ENCODE assay signal across 15 cellular contexts in the genomic region with DNA sequence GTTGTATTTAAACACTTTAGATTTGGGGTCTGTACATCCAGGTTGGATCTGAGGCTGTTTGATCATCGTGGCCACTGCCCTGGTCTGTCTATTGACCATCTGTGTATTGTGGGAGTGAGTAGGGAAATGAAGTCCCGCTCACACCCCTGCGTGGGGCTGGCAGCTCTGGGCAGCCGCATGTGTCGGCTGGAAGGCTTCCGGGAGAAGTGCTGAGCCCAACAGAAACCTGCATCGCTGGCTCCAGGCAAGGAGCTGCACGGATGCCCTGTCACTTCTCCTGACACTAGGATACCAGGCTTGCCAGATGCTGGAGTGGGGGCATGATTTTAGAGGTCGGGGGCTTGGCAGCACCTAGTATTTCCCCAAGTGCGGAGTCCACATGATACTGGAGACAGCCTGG.
DNase-seq lines count a peak whose midpoint lies in the region; ATAC-seq and TF ChIP-seq lines count a peak whose summit lies in the region.
"Had no signal": no experiment of that assay in that cellular context is flagged by ENCODE, and none has a peak within 500 bp of the region (broad histone marks: within the 10 kb centered on the region; RNA-seq: fewer than 3 reads in every experiment).

No MANE protein-coding gene starts in this region.

- H3K9ac ChIP-seq in NT2/D1 (ENCODE audit: insufficient read length, low read depth) = peak overlapping the region; percentile 13

- peak; percentile 43 for ATAC-seq in SK-N-SH treated with all-trans-retinoic acid at 6 μM for 48 hours

- no peaks in the 10 kb centered on the region for H3K36me3 ChIP-seq in NT2/D1 (ENCODE audit: insufficient read depth, insufficient read length, low read length)

- H3K4me3 ChIP-seq in NT2/D1 (ENCODE audit: insufficient read length, low read depth) = no peak overlapping the region

- DNase-seq in Daoy (ENCODE audit: low read depth) (peak; percentile 24), NT2/D1 (ENCODE audit: low read depth, low spot score) (no peak), NCI-H748 (lab: John Stamatoyannopoulos, UW; ENCODE audit: unreplicated experiment) (no peak), glomerular visceral epithelial cell (ENCODE audit: extremely low spot score) (no peak)
- DNase-seq in activated T-cell treated with anti-CD3 and anti-CD28 coated beads, Interleukin-2, amount 50 U/mL, for 48 hours = no peak
- DNase-seq: C1 segment of cervical spinal cord; CD4-positive, CD25-positive, alpha-beta regulatory T cell; CD8-positive, alpha-beta memory T cell; COR-L47; DMS 273 treated with DMSO at 0.1 percent for 48 hours; DMS53; DND-41; GOT3; H9 had no signal

- H3K9me3 ChIP-seq in NT2/D1 (ENCODE audit: insufficient read depth, low read length) = peaks cover 4% of the 10 kb centered on the region; the same call in 1 of the 2 replicates

- H3K27me3 ChIP-seq in NT2/D1 (ENCODE audit: insufficient read depth, insufficient read length) = no peaks in the 10 kb centered on the region

- peaks cover 2% of the 10 kb centered on the region for H3K4me1 ChIP-seq in NT2/D1 (ENCODE audit: insufficient read depth, insufficient read length)

TF ChIP-seq in SK-N-SH treated with all-trans-retinoic acid at 6 μM for 48 hours, 23 proteins besides CTCF, POLR2A, EP300 and RAD21:
- no peak for TF ChIP-seq CSDC2 (CRISPR knock-in tag; IDR thresholded peaks at IDR 0.05)
- TF ChIP-seq SNAI2 (CRISPR knock-in tag; IDR thresholded peaks at IDR 0.05) = no peak
- no peak for TF ChIP-seq TSHZ2 (CRISPR knock-in tag; IDR thresholded peaks at IDR 0.05)
- no peak for TF ChIP-seq ZFP3 (CRISPR knock-in tag; IDR thresholded peaks at IDR 0.05)
- TF ChIP-seq ZNF70 (CRISPR knock-in tag; IDR thresholded peaks at IDR 0.05) = no peak
- TF ChIP-seq, protein P1, sequence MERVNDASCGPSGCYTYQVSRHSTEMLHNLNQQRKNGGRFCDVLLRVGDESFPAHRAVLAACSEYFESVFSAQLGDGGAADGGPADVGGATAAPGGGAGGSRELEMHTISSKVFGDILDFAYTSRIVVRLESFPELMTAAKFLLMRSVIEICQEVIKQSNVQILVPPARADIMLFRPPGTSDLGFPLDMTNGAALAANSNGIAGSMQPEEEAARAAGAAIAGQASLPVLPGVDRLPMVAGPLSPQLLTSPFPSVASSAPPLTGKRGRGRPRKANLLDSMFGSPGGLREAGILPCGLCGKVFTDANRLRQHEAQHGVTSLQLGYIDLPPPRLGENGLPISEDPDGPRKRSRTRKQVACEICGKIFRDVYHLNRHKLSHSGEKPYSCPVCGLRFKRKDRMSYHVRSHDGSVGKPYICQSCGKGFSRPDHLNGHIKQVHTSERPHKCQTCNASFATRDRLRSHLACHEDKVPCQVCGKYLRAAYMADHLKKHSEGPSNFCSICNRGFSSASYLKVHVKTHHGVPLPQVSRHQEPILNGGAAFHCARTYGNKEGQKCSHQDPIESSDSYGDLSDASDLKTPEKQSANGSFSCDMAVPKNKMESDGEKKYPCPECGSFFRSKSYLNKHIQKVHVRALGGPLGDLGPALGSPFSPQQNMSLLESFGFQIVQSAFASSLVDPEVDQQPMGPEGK (CRISPR knock-in tag; IDR thresholded peaks at IDR 0.05; ENCODE audit: borderline replicate concordance) = no peak
- no peak for TF ChIP-seq TCF4 (CRISPR knock-in tag; IDR thresholded peaks at IDR 0.05; ENCODE audit: borderline replicate concordance)
- no peak for TF ChIP-seq CSRNP3 (CRISPR knock-in tag; IDR thresholded peaks at IDR 0.05)
- TF ChIP-seq, protein P2, sequence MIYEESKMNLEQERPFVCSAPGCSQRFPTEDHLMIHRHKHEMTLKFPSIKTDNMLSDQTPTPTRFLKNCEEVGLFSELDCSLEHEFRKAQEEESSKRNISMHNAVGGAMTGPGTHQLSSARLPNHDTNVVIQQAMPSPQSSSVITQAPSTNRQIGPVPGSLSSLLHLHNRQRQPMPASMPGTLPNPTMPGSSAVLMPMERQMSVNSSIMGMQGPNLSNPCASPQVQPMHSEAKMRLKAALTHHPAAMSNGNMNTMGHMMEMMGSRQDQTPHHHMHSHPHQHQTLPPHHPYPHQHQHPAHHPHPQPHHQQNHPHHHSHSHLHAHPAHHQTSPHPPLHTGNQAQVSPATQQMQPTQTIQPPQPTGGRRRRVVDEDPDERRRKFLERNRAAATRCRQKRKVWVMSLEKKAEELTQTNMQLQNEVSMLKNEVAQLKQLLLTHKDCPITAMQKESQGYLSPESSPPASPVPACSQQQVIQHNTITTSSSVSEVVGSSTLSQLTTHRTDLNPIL (CRISPR knock-in tag; IDR thresholded peaks at IDR 0.05; ENCODE audit: low read depth) = no peak
- TF ChIP-seq OSR1 (CRISPR knock-in tag; IDR thresholded peaks at IDR 0.05) = no peak
- no peak for TF ChIP-seq ZC3H10 (CRISPR knock-in tag; IDR thresholded peaks at IDR 0.05)
- no peak for TF ChIP-seq ARNTL (CRISPR knock-in tag; IDR thresholded peaks at IDR 0.05; ENCODE audit: borderline replicate concordance, low read depth)
- TF ChIP-seq RARB (CRISPR knock-in tag; IDR thresholded peaks at IDR 0.05) = no peak
- no peak for TF ChIP-seq PPARA (CRISPR knock-in tag; IDR thresholded peaks at IDR 0.05; ENCODE audit: borderline replicate concordance)
- TF ChIP-seq ISL1 (CRISPR knock-in tag; IDR thresholded peaks at IDR 0.05) = no peak
- TF ChIP-seq BACH2 (CRISPR knock-in tag; IDR thresholded peaks at IDR 0.05; ENCODE audit: borderline replicate concordance) = no peak
- no peak for TF ChIP-seq ZNF565 (CRISPR knock-in tag; conservative IDR thresholded peaks at IDR 0.05; ENCODE audit: low read depth)
- TF ChIP-seq, protein P3, sequence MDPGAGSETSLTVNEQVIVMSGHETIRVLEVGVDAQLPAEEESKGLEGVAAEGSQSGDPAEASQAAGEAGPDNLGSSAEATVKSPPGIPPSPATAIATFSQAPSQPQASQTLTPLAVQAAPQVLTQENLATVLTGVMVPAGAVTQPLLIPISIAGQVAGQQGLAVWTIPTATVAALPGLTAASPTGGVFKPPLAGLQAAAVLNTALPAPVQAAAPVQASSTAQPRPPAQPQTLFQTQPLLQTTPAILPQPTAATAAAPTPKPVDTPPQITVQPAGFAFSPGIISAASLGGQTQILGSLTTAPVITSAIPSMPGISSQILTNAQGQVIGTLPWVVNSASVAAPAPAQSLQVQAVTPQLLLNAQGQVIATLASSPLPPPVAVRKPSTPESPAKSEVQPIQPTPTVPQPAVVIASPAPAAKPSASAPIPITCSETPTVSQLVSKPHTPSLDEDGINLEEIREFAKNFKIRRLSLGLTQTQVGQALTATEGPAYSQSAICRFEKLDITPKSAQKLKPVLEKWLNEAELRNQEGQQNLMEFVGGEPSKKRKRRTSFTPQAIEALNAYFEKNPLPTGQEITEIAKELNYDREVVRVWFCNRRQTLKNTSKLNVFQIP (CRISPR knock-in tag; IDR thresholded peaks at IDR 0.05; ENCODE audit: borderline replicate concordance, low read depth) = no peak
TF ChIP-seq in SK-N-SH treated with all-trans-retinoic acid at 6 μM for 48 hours: peak in this region for 0.
